Comparison of ENCODE assay signal across 12 cellular contexts in the genomic region with DNA sequence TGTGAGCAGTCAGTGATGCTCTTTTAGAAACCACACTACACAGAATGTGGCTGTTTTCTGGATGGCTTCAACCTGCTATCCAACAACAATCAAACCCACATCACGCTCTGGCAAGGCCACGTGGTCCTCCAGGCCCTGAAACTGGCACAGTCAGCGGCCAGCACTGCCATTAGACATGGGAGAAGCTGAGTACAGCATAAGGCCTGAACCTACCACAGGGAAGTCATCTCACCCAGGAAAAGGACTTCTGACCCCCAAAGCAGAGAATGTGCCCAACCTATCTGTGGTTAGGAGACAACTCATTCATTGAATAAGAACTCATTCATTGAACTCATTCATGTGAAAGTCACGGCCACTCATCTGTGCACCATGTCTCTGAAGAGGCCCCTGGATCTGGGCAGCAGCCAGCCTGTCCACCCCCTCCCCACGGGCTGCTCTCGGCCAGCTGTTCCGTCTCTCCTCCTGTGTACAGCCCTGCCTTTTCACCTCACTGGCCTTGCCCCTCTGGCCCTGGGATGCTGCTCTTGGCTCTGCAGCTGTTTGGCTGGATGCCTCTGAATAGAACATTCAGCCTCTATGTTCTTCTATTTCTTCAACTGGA. TPM values are rescaled to one million over a fixed set of nuclear protein-coding genes. Genes with fewer than 3 reads are reported as not detected.
DNase-seq lines count a peak whose midpoint lies in the region; ATAC-seq and TF ChIP-seq lines count a peak whose summit lies in the region.
"Had no signal": no experiment of that assay in that cellular context is flagged by ENCODE, and none has a peak within 500 bp of the region (broad histone marks: within the 10 kb centered on the region; RNA-seq: fewer than 3 reads in every experiment).

No MANE protein-coding gene starts in this region.

- H3K27ac ChIP-seq in cingulate gyrus (ENCODE audit: low read depth, low read length): peak overlapping the region; percentile 95
- H3K27ac ChIP-seq in liver (ENCODE audit: low read depth in 1 of 2, low read length in 2 of 2): no peak overlapping the region
- peak overlapping the region in 3 of 5 donors; percentile 83 to 89 (median 85) for H3K27ac ChIP-seq in stomach

- WGBS in liver: 78% methylated on average over 7 of the region's 7 CpGs
- 71 to 82% (median 78%) methylated on average over 7 of the region's 7 CpGs for WGBS in stomach, 5 donors

- intact Hi-C loops in stomach (cut with DNase I; ENCODE audit: low total_unique reads): no loop called here

- H3K9me3 ChIP-seq in liver (ENCODE audit: control insufficient read depth in 4 of 4, low read length in 3 of 4) (no peaks in the 10 kb centered on the region), stomach (no peaks in the 10 kb centered on the region)
- H3K9me3 ChIP-seq: left lung had no signal

- H3K27me3 ChIP-seq in liver (ENCODE audit: control insufficient read depth in 4 of 4, insufficient read depth in 4 of 4, low read length in 3 of 4): no peaks in the 10 kb centered on the region
- H3K27me3 ChIP-seq in stomach: no peaks in the 10 kb centered on the region
- H3K27me3 ChIP-seq: left lung had no signal

- TF ChIP-seq CTCF in liver (IDR thresholded peaks at IDR 0.05; ENCODE audit: low read depth, low read length, missing input control) (no peak), stomach (IDR thresholded peaks at IDR 0.05) (no peak)

- no peak for ATAC-seq in HG02973 (IDR thresholded peaks at IDR 0.05; ENCODE audit: unreplicated experiment)
- ATAC-seq: left lung, Panc1 had no signal

- DNase-seq in NCI-H524 treated with DMSO at 0.1 percent for 48 hours (lab: John Stamatoyannopoulos, UW) (peak; percentile 1), stomach (no peak), A172 (ENCODE audit: low spot score) (no peak), ACHN (no peak)
- no peak for DNase-seq in activated CD8-positive, alpha-beta memory T cell treated with anti-CD3 and anti-CD28 coated beads, Interleukin-2, amount 50 U/mL, for 48 hours
- DNase-seq: activated naive CD4-positive, alpha-beta T cell; EL had no signal

- TF ChIP-seq POLR2A in stomach (IDR thresholded peaks at IDR 0.05): no peak

- H3K36me3 ChIP-seq in liver (ENCODE audit: control insufficient read depth in 4 of 4, insufficient read depth in 3 of 4, low read depth in 1 of 4, low read length in 3 of 4) (no peaks in the 10 kb centered on the region), stomach (no peaks in the 10 kb centered on the region)
- H3K36me3 ChIP-seq: left lung had no signal

- no peak overlapping the region for H3K9ac ChIP-seq in liver (ENCODE audit: low read depth in 1 of 2, low read length in 2 of 2)

- H3K4me3 ChIP-seq in liver (ENCODE audit: low read depth in 1 of 3, low read length in 3 of 3) (no peak overlapping the region), stomach (no peak overlapping the region)
- H3K4me3 ChIP-seq: left lung had no signal

- no peak for TF ChIP-seq EP300 in stomach (IDR thresholded peaks at IDR 0.05)

- in situ Hi-C loops in ACHN (cut with HindIII; ENCODE audit: low pct_ligation_motif_present, low pct_unique_long_range_greater_than_20kb, low sequenced_read_pairs): no loop called here

- H3K4me1 ChIP-seq in liver (ENCODE audit: control insufficient read depth in 4 of 4, insufficient read depth in 4 of 4, low read length in 3 of 4) (peaks cover 5 to 13% (median 6%) of the 10 kb centered on the region in 4 donors), stomach (peaks cover 29 to 59% (median 46%) of the 10 kb centered on the region in 4 donors)

- no peak for TF ChIP-seq RAD21 in liver (IDR thresholded peaks at IDR 0.05)

TF ChIP-seq in liver, 16 proteins besides CTCF, POLR2A, EP300 and RAD21:
- TF ChIP-seq NR2F2 (IDR thresholded peaks at IDR 0.05): peak; percentile 84
- no peak for TF ChIP-seq EGR1 (IDR thresholded peaks at IDR 0.05; ENCODE audit: low read depth in 2 of 2)

RNA-seq across cellular contexts. Expression of gene C1orf198, which starts 41.1 kb away (rescaled TPM):
- total RNA-seq in liver: 10 to 100 TPM in 1 of 2 donors, 1 to 10 TPM in 1; 9.6 to 11.1 TPM
- 10 to 100 TPM in 1 of 2 donors, 1 to 10 TPM in 1; 3.9 to 11.1 TPM for polyA plus RNA-seq in liver
- total RNA-seq in stomach: 10 to 100 TPM; 11.3 to 69.3 (median 51.8) TPM
- polyA plus RNA-seq in stomach: 10 to 100 TPM; 11.7 to 15.8 (median 14.4) TPM
- total RNA-seq in A172 (2014; rRNA removed; shearing (Covaris generic)): 42.9 and 43.6 TPM in 2 replicates

Comparison
In these comparisons a context has a peak if more than half of its experiments do, and no peak if none do; other contexts are left out.
1. H3K27ac ChIP-seq: peak in cingulate gyrus (single experiment) and stomach (3 of 5); none in liver (0 of 2).